ENCODE assay signal across 13 cellular contexts in genomic region chr10:43170491-43170890, GRCh38. TPM values are rescaled to one million over a fixed set of nuclear protein-coding genes. Genes with fewer than 3 reads are reported as not detected.
DNase-seq lines count a peak whose midpoint lies in the region; ATAC-seq and TF ChIP-seq lines count a peak whose summit lies in the region.
"Had no signal": no experiment of that assay in that cellular context is flagged by ENCODE, and none has a peak within 500 bp of the region (broad histone marks: within the 10 kb centered on the region; RNA-seq: fewer than 3 reads in every experiment).

No MANE protein-coding gene starts in this region.

- no peaks in the 10 kb centered on the region for H3K9me2 ChIP-seq in GM23338 (ENCODE audit: insufficient read depth)

- H3K4me3 ChIP-seq in AG09309 (ENCODE audit: control insufficient read depth, low read depth, low read length), result no peak overlapping the region
- H3K4me3 ChIP-seq in GM23338, result no peak overlapping the region
- no peak overlapping the region for H3K4me3 ChIP-seq in liver (ENCODE audit: low read depth in 1 of 3, low read length in 3 of 3)
- no peak overlapping the region for H3K4me3 ChIP-seq in upper lobe of right lung
- H3K4me3 ChIP-seq: thoracic aorta had no signal

- no peaks in the 10 kb centered on the region for H3K79me2 ChIP-seq in GM23338 (replicated peaks; ENCODE audit: insufficient read depth)

- H3K9me3 Mint-ChIP-seq in GM23338 (no peaks in the 10 kb centered on the region), brain (no peaks in the 10 kb centered on the region)
- H3K9me3 Mint-ChIP-seq: activated CD4-positive, alpha-beta memory T cell treated with anti-CD3 and anti-CD28 coated beads for 36 hours; activated naive CD8-positive, alpha-beta T cell treated with anti-CD3 and anti-CD28 coated beads, Interleukin-2, amount 10 ng/mL, durations not matched to agents 7 days and 5 days had no signal

- intact Hi-C loops in upper lobe of right lung (cut with DNase I), result no loop called here

- no peak overlapping the region for H3K4me2 ChIP-seq in GM23338

- H3K4me1 ChIP-seq in GM23338 (ENCODE audit: insufficient read depth) (no peaks in the 10 kb centered on the region), liver (ENCODE audit: control insufficient read depth in 4 of 4, insufficient read depth in 4 of 4, low read length in 3 of 4) (peaks cover 0 to 11% (median 8%) of the 10 kb centered on the region in 4 donors), upper lobe of right lung (peaks cover 16% of the 10 kb centered on the region)

- ATAC-seq in GM23338 (no peak; the same call in 2 of the 3 replicates), GM19397 (IDR thresholded peaks at IDR 0.05; ENCODE audit: unreplicated experiment) (no peak), upper lobe of right lung (no peak)

- 69% methylated on average over 2 of the region's 2 CpGs for WGBS in liver

- H3K27me3 ChIP-seq in GM23338 (ENCODE audit: insufficient read depth) (no peaks in the 10 kb centered on the region), liver (ENCODE audit: control insufficient read depth in 4 of 4, insufficient read depth in 4 of 4, low read length in 3 of 4) (no peaks in the 10 kb centered on the region), upper lobe of right lung (no peaks in the 10 kb centered on the region)

- DNase-seq in AG09309 (ENCODE audit: low read depth) (no peak), GM23338 (ENCODE audit: low spot score) (peak; percentile 40), anterior cingulate cortex (lab: John Stamatoyannopoulos, UW) (no peak), AG08396 (ENCODE audit: low spot score) (no peak), upper lobe of right lung (no peak)
- DNase-seq: activated CD4-positive, alpha-beta memory T cell treated with anti-CD3 and anti-CD28 coated beads for 36 hours; activated naive CD8-positive, alpha-beta T cell treated with anti-CD3 and anti-CD28 coated beads, Interleukin-2, amount 10 ng/mL, durations not matched to agents 7 days and 5 days; NCI-H1436; occipital lobe had no signal

- peak overlapping the region; percentile 78 for H3K27ac Mint-ChIP-seq in GM23338
- peak overlapping the region in 3 of 5 experiments; percentile 20 to 82 (median 71) for H3K27ac Mint-ChIP-seq in brain
- H3K27ac Mint-ChIP-seq: activated CD4-positive, alpha-beta memory T cell treated with anti-CD3 and anti-CD28 coated beads for 36 hours; activated naive CD8-positive, alpha-beta T cell treated with anti-CD3 and anti-CD28 coated beads, Interleukin-2, amount 10 ng/mL, durations not matched to agents 7 days and 5 days had no signal

- H3K27ac ChIP-seq in GM23338 (ENCODE audit: low read depth) (no peak overlapping the region), liver (ENCODE audit: low read depth in 1 of 2, low read length in 2 of 2) (no peak overlapping the region), upper lobe of right lung (no peak overlapping the region)
- H3K27ac ChIP-seq: thoracic aorta had no signal

- H3K9ac ChIP-seq in liver (ENCODE audit: low read depth in 1 of 2, low read length in 2 of 2), result no peak overlapping the region

- no peaks in the 10 kb centered on the region for H3K36me3 ChIP-seq in GM23338 (ENCODE audit: insufficient read depth)
- H3K36me3 ChIP-seq in liver (ENCODE audit: control insufficient read depth in 4 of 4, insufficient read depth in 3 of 4, low read depth in 1 of 4, low read length in 3 of 4), result peaks cover 0 to 2% (median 0%) of the 10 kb centered on the region in 4 donors
- H3K36me3 ChIP-seq in upper lobe of right lung, result peaks cover 22% of the 10 kb centered on the region

- peak; percentile 28 to 37 for TF ChIP-seq RAD21 in liver (IDR thresholded peaks at IDR 0.05)

- H3K27me3 Mint-ChIP-seq in GM23338 (ENCODE audit: insufficient read depth, low read depth, poor library complexity) (peaks cover 1% of the 10 kb centered on the region), brain (no peaks in the 10 kb centered on the region)
- H3K27me3 Mint-ChIP-seq: activated CD4-positive, alpha-beta memory T cell treated with anti-CD3 and anti-CD28 coated beads for 36 hours; activated naive CD8-positive, alpha-beta T cell treated with anti-CD3 and anti-CD28 coated beads, Interleukin-2, amount 10 ng/mL, durations not matched to agents 7 days and 5 days had no signal

- no peak overlapping the region for H2AFZ ChIP-seq in GM23338

- no peaks in the 10 kb centered on the region for H4K20me1 ChIP-seq in GM23338 (replicated peaks; ENCODE audit: insufficient read depth)

- H3K9me3 ChIP-seq in liver (ENCODE audit: control insufficient read depth in 4 of 4, low read length in 3 of 4) (no peaks in the 10 kb centered on the region), upper lobe of right lung (no peaks in the 10 kb centered on the region)
- H3K9me3 ChIP-seq: thoracic aorta had no signal

- H3K4me1 Mint-ChIP-seq in GM23338, result peaks cover 14% of the 10 kb centered on the region
- H3K4me1 Mint-ChIP-seq in brain, result peaks cover 34% of the 10 kb centered on the region

- TF ChIP-seq CTCF in AG09309 (IDR thresholded peaks at IDR 0.05; ENCODE audit: control insufficient read depth, insufficient read depth, low read depth, low read length, missing control alignments) (peak; percentile 8), GM23338 (conservative IDR thresholded peaks at IDR 0.05; ENCODE audit: low read depth in 2 of 2) (peak in 1 of 2 experiments; percentile 44; a peak in 2 of 4 replicates), brain (conservative IDR thresholded peaks at IDR 0.05) (no peak), liver (IDR thresholded peaks at IDR 0.05; ENCODE audit: low read depth, low read length, missing input control) (no peak), upper lobe of right lung (IDR thresholded peaks at IDR 0.05) (no peak)

- H3K36me3 Mint-ChIP-seq in GM23338 (ENCODE audit: low read depth) (no peaks in the 10 kb centered on the region), brain (peaks cover 61% of the 10 kb centered on the region)

- no peak overlapping the region for H3K4me3 Mint-ChIP-seq in GM23338
- no peak overlapping the region for H3K4me3 Mint-ChIP-seq in brain
- H3K4me3 Mint-ChIP-seq: activated CD4-positive, alpha-beta memory T cell treated with anti-CD3 and anti-CD28 coated beads for 36 hours; activated naive CD8-positive, alpha-beta T cell treated with anti-CD3 and anti-CD28 coated beads, Interleukin-2, amount 10 ng/mL, durations not matched to agents 7 days and 5 days had no signal

- H3F3A ChIP-seq in GM23338 (replicated peaks; ENCODE audit: low read depth), result no peaks in the 10 kb centered on the region

TF ChIP-seq in GM23338, 12 proteins besides CTCF, POLR2A, EP300 and RAD21 (continues in another document):
- TF ChIP-seq ETS1 (IDR thresholded peaks at IDR 0.05), result no peak
- TF ChIP-seq ZNF114 (CRISPR knock-in tag; IDR thresholded peaks at IDR 0.05), result no peak

TF ChIP-seq in liver, 16 proteins besides CTCF, POLR2A, EP300 and RAD21 (continues in another document):
- TF ChIP-seq SP1 (IDR thresholded peaks at IDR 0.05) (no peak), YY1 (IDR thresholded peaks at IDR 0.05) (no peak), RXRA (IDR thresholded peaks at IDR 0.05) (no peak), FOXA2 (IDR thresholded peaks at IDR 0.05) (no peak), FOXA1 (IDR thresholded peaks at IDR 0.05) (no peak), ZBTB33 (IDR thresholded peaks at IDR 0.05) (no peak), TAF1 (conservative IDR thresholded peaks at IDR 0.05) (no peak), JUND (IDR thresholded peaks at IDR 0.05) (no peak), ATF3 (IDR thresholded peaks at IDR 0.05) (no peak), HNF4A (conservative IDR thresholded peaks at IDR 0.05) (no peak), GABPA (IDR thresholded peaks at IDR 0.05 in 1 of 2, conservative IDR thresholded peaks at IDR 0.05 in 1 of 2) (no peak)

RNA-seq across cellular contexts. Expression of gene CSGALNACT2, which starts 32.2 kb away (rescaled TPM):
- 3.7 and 4.6 TPM in 2 replicates for total RNA-seq in GM23338 (2014; rRNA removed; shearing (Covaris generic))
- 2.4 and 3.0 TPM in 2 replicates for polyA plus RNA-seq in GM23338 (2016; fragmentation: Nextera tagmentation; extraction: Ambion mirVana)
- polyA plus RNA-seq in brain (ENCODE audit: insufficient read depth, low read depth, low replicate concordance), result 8.0 TPM
- 10 to 100 TPM in 1 of 2 donors, 1 to 10 TPM in 1; 6.1 to 11.0 TPM for total RNA-seq in liver
- 1 to 10 TPM; 4.1 to 6.0 TPM for polyA plus RNA-seq in liver
- total RNA-seq in upper lobe of right lung, result 40.8 TPM
